In genomic region chr13:26743971-26744370, GRCh38 we compare ENCODE assay signal across 30 cellular contexts. TPM values are rescaled to one million over a fixed set of nuclear protein-coding genes. Genes with fewer than 3 reads are reported as not detected.
"Had no signal": no experiment of that assay in that cellular context is flagged by ENCODE, and none has a peak within 500 bp of the region (broad histone marks: within the 10 kb centered on the region; RNA-seq: fewer than 3 reads in every experiment).

No MANE protein-coding gene starts in this region.

- H3K9me3 ChIP-seq: adrenal gland, ascending aorta, neutrophil, ovary, psoas muscle, thyroid gland, upper lobe of right lung had no signal

- DNase-seq: activated CD4-positive, alpha-beta T cell treated with anti-CD3 and anti-CD28 coated beads for 4 hours; activated CD4-positive, alpha-beta T cell treated with anti-CD3 and anti-CD28 coated beads, Interleukin-2, amount 50 U/mL, for 48 hours; activated CD8-positive, alpha-beta memory T cell treated with anti-CD3 and anti-CD28 coated beads, Interleukin-2, amount 50 U/mL, for 48 hours; activated naive CD4-positive, alpha-beta T cell; activated T-cell treated with anti-CD3 and anti-CD28 coated beads, Interleukin-2, amount 50 U/mL, for 4 hours; adrenal gland; brain microvascular endothelial cell; caudate nucleus; dermis blood vessel endothelial cell; effector CD8-positive, alpha-beta T cell; erythroblast; foreskin keratinocyte; kidney glomerular epithelial cell; left lung; naive thymus-derived CD8-positive, alpha-beta T cell; ovary; psoas muscle; right cardiac atrium; stimulated activated CD4-positive, alpha-beta T cell treated with anti-CD3 and anti-CD28 coated beads, Interleukin-4, amount 100 ng/mL, for 24 hours; stimulated activated naive CD8-positive, alpha-beta T cell treated with anti-CD3 and anti-CD28 coated beads, Interleukin-15, Interleukin-2, amounts not matched to agents 100 U/mL and 50 U/mL, for 24 hours; thyroid gland; upper lobe of right lung had no signal

- H3K4me3 Mint-ChIP-seq: activated naive CD8-positive, alpha-beta T cell; activated T-cell treated with anti-CD3 and anti-CD28 coated beads, Interleukin-2, amount 50 U/mL, for 4 hours; mesothelial cell of epicardium; naive thymus-derived CD8-positive, alpha-beta T cell had no signal

- H3K4me3 ChIP-seq: adrenal gland, ascending aorta, left lung, ovary, psoas muscle, thyroid gland, upper lobe of right lung had no signal

- H3K27ac ChIP-seq: adrenal gland, ascending aorta, brain microvascular endothelial cell, foreskin keratinocyte, left lung, neutrophil, ovary, psoas muscle, thyroid gland, upper lobe of right lung had no signal

- ATAC-seq: activated T-cell treated with anti-CD3 and anti-CD28 coated beads, Interleukin-2, amount 50 U/mL, for 4 hours; foreskin keratinocyte; left lung; naive thymus-derived CD8-positive, alpha-beta T cell; psoas muscle; right cardiac atrium; stimulated activated naive CD8-positive, alpha-beta T cell treated with anti-CD3 and anti-CD28 coated beads, Interleukin-15, Interleukin-2, amounts not matched to agents 100 U/mL and 50 U/mL, for 24 hours; upper lobe of right lung had no signal

- H3K4me1 Mint-ChIP-seq: mesothelial cell of epicardium; naive thymus-derived CD8-positive, alpha-beta T cell had no signal

- H3K27me3 ChIP-seq: ascending aorta, ovary, thyroid gland had no signal

- H3K27ac Mint-ChIP-seq: activated naive CD8-positive, alpha-beta T cell; activated T-helper 2 cell treated with anti-CD3 and anti-CD28 coated beads, Interferon-gamma antibody, Interleukin-2, Interleukin-4, amounts not matched to agents 10 μg/mL and 5 μg/mL and 100 μg/mL, durations not matched to agents 14 hours and 24 hours and 36 hours; mesothelial cell of epicardium had no signal

- H3K4me1 ChIP-seq: adrenal gland, ascending aorta, foreskin keratinocyte, left lung, psoas muscle, thyroid gland, upper lobe of right lung had no signal

- H3K36me3 Mint-ChIP-seq: mesothelial cell of epicardium had no signal

- H3K36me3 ChIP-seq: adrenal gland, ascending aorta, brain microvascular endothelial cell, left lung, neutrophil, ovary, thyroid gland, upper lobe of right lung had no signal

RNA-seq across cellular contexts. Expression of gene GPR12, which starts 16.6 kb away (rescaled TPM):
- total RNA-seq: activated CD8-positive, alpha-beta memory T cell treated with anti-CD3 and anti-CD28 coated beads for 36 hours; activated T-cell treated with anti-CD3 and anti-CD28 coated beads, Interleukin-2, amount 50 U/mL, for 4 hours; activated T-helper 2 cell treated with anti-CD3 and anti-CD28 coated beads, Interferon-gamma antibody, Interleukin-2, Interleukin-4, amounts not matched to agents 10 μg/mL and 5 μg/mL and 100 μg/mL, durations not matched to agents 14 hours and 24 hours and 36 hours; adrenal gland; ascending aorta; dermis blood vessel endothelial cell; foreskin keratinocyte; glomerular endothelial cell; left lung; lung microvascular endothelial cell; mesothelial cell of epicardium; right cardiac atrium; upper lobe of right lung had no signal
- polyA plus RNA-seq: adrenal gland; foreskin keratinocyte; naive thymus-derived CD8-positive, alpha-beta T cell; ovary; right cardiac atrium had no signal
